In the genomic region with DNA sequence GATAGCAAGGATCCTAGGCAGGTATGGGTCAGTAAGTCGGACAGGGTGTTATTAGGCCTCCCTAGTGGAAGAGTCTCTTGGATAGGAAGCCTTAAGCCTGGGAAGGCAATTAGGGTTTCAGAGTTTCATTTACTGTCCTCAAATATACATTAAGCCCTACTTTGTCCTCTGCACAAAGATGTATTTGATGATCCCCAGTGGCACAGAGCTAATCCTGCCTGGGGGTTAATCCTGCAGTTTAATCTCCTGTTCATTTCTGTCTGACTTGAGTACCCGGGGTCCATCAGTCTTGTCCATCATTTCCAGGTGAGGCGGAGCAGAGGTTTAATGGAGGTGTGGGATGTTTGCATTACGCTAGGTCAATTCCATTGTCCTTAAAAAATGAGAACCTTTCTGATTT, we compare ENCODE assay signal across 17 cellular contexts.
DNase-seq lines count a peak whose midpoint lies in the region; ATAC-seq and TF ChIP-seq lines count a peak whose summit lies in the region.
"Had no signal": no experiment of that assay in that cellular context is flagged by ENCODE, and none has a peak within 500 bp of the region (broad histone marks: within the 10 kb centered on the region; RNA-seq: fewer than 3 reads in every experiment).

No MANE protein-coding gene starts in this region.

- intact Hi-C loops in esophagus muscularis mucosa (cut with DNase I) = no loop called here

- H3K4me3 Mint-ChIP-seq in osteocyte (ENCODE audit: unreplicated experiment) = no peak overlapping the region

- no peak for TF ChIP-seq EP300 in esophagus muscularis mucosa (IDR thresholded peaks at IDR 0.05)

- 93% methylated on average over 4 of the region's 4 CpGs for WGBS in esophagus muscularis mucosa

- TF ChIP-seq POLR2A in esophagus muscularis mucosa (IDR thresholded peaks at IDR 0.05; ENCODE audit: low read depth) = no peak

- H3K4me1 Mint-ChIP-seq in osteocyte (ENCODE audit: unreplicated experiment) = peaks cover 39% of the 10 kb centered on the region

- no peaks in the 10 kb centered on the region for H3K36me3 ChIP-seq in esophagus muscularis mucosa

- H3K27ac Mint-ChIP-seq in osteocyte (ENCODE audit: unreplicated experiment) = no peak overlapping the region

- H3K27me3 Mint-ChIP-seq in osteocyte (ENCODE audit: unreplicated experiment) = no peaks in the 10 kb centered on the region

- H3K9me3 Mint-ChIP-seq in osteocyte (ENCODE audit: unreplicated experiment) = no peaks in the 10 kb centered on the region

- peaks cover 3 to 58% (median 46%) of the 10 kb centered on the region in 4 donors for H3K4me1 ChIP-seq in esophagus muscularis mucosa

- no peak for ATAC-seq in HG03196 (IDR thresholded peaks at IDR 0.05; ENCODE audit: unreplicated experiment)
- no peak for ATAC-seq in GM19023 (IDR thresholded peaks at IDR 0.05; ENCODE audit: unreplicated experiment)
- ATAC-seq: Right ventricle myocardium inferior had no signal

- H3K9me3 ChIP-seq in esophagus muscularis mucosa = no peaks in the 10 kb centered on the region

- H3K4me3 ChIP-seq in esophagus muscularis mucosa = no peak overlapping the region

- no peaks in the 10 kb centered on the region for H3K27me3 ChIP-seq in esophagus muscularis mucosa

- TF ChIP-seq CTCF in esophagus muscularis mucosa (IDR thresholded peaks at IDR 0.05) (no peak), osteocyte (IDR thresholded peaks at IDR 0.05) (no peak)

- DNase-seq in NCI-H2227 treated with DMSO at 0.1 percent for 48 hours (lab: John Stamatoyannopoulos, UW) = peak; percentile 83
- DNase-seq in NCI-H2227 (lab: John Stamatoyannopoulos, UW; ENCODE audit: unreplicated experiment) = no peak
- no peak for DNase-seq in esophagus muscularis mucosa (ENCODE audit: extremely low spot score)
- DNase-seq in osteocyte (ENCODE audit: extremely low spot score, unreplicated experiment) = peak; percentile 25
- DNase-seq in caudate nucleus (lab: John Stamatoyannopoulos, UW) = no peak
- no peak for DNase-seq in NCI-H1930 (lab: John Stamatoyannopoulos, UW)
- DNase-seq: DMS153; GF-D8; KBM-7; NCI-H1105; NCI-H2081 treated with DMSO at 0.1 percent for 48 hours; NCI-H526; NK-92 treated with Interleukin-12 subunit alpha and Interleukin-12 subunit beta, amount 100 ng/mL, for 24 hours had no signal

- peak overlapping the region in 3 of 4 donors; percentile 40 to 64 (median 60) for H3K27ac ChIP-seq in esophagus muscularis mucosa (replicated peaks in 1 of 4)
- H3K27ac ChIP-seq in caudate nucleus (ENCODE audit: low read depth, low read length) = no peak overlapping the region
- H3K27ac ChIP-seq: 22Rv1 had no signal

- peaks cover 21% of the 10 kb centered on the region for H3K36me3 Mint-ChIP-seq in osteocyte (ENCODE audit: unreplicated experiment)

Comparison
In these comparisons a context has a peak if more than half of its experiments do, and no peak if none do; other contexts are left out.
1. DNase-seq: peak in NCI-H2227 treated with DMSO at 0.1 percent for 48 hours (single experiment) and osteocyte (single experiment); none in NCI-H2227 (single experiment), esophagus muscularis mucosa (single experiment), caudate nucleus (0 of 61) and NCI-H1930 (0 of 2).